10 cellular contexts compared by ENCODE assay signal in the genomic region with DNA sequence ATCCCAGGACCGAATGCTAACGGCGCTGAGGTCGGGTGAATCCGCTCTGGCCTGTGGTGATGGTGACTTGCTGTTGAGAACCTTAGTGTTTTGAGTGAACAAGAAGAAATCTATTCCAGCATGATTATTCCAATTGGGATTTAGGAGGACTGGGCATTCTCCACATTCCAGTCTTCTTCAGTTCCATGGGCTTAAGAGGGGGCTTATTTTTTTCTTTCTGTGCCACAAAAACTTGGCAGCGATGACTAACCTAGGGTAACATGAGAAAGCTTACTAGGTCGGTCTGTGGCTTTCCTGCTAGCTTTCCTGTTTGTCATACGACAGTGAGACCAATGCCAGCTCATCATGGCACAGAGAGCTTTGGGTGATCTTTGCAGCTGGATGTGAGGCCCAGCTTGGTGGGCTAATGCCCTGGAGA.
DNase-seq lines count a peak whose midpoint lies in the region; ATAC-seq and TF ChIP-seq lines count a peak whose summit lies in the region.
"Had no signal": no experiment of that assay in that cellular context is flagged by ENCODE, and none has a peak within 500 bp of the region (broad histone marks: within the 10 kb centered on the region; RNA-seq: fewer than 3 reads in every experiment).

No MANE protein-coding gene starts in this region.

- peak overlapping the region; percentile 92 for H3K4me2 ChIP-seq in Loucy (ENCODE audit: low read depth, low read length, poor library complexity, severe bottlenecking)

- no peaks in the 10 kb centered on the region for H3K9me2 ChIP-seq in Loucy (replicated peaks; ENCODE audit: low read depth, low read length)

- H3K9me3 Mint-ChIP-seq in CD8-positive, alpha-beta T cell, result no peaks in the 10 kb centered on the region
- no peaks in the 10 kb centered on the region for H3K9me3 Mint-ChIP-seq in activated naive CD4-positive, alpha-beta T cell treated with anti-CD3 and anti-CD28 coated beads, Interleukin-2, amount 50 U/mL, for 72 hours

- H3K79me2 ChIP-seq in Loucy (ENCODE audit: insufficient read depth, low read length), result no peaks in the 10 kb centered on the region

- peak; percentile 49 for ATAC-seq in CD8-positive, alpha-beta T cell
- peak; percentile 78 to 83 for ATAC-seq in activated naive CD4-positive, alpha-beta T cell treated with anti-CD3 and anti-CD28 coated beads, Interleukin-2, amount 50 U/mL, for 72 hours
- ATAC-seq in HG02678 (IDR thresholded peaks at IDR 0.05; ENCODE audit: unreplicated experiment), result no peak

- no peak overlapping the region for H3K27ac ChIP-seq in CD8-positive, alpha-beta T cell (ENCODE audit: low read depth, low read length)
- H3K27ac ChIP-seq in dorsolateral prefrontal cortex, result no peak overlapping the region
- H3K27ac ChIP-seq: adrenal gland had no signal

- no peaks in the 10 kb centered on the region for H3F3A ChIP-seq in Loucy (ENCODE audit: low read depth)

- peak overlapping the region; percentile 76 for H3K9ac ChIP-seq in Loucy (ENCODE audit: low read depth, low read length, poor library complexity, severe bottlenecking)

- peak overlapping the region; percentile 33 for H2AFZ ChIP-seq in Loucy (ENCODE audit: low read length)

- no peaks in the 10 kb centered on the region for H4K20me1 ChIP-seq in Loucy (ENCODE audit: insufficient read depth, low read length, poor library complexity, severe bottlenecking)

- no peaks in the 10 kb centered on the region for H3K9me3 ChIP-seq in CD8-positive, alpha-beta T cell (ENCODE audit: low read length)
- H3K9me3 ChIP-seq in Loucy (ENCODE audit: insufficient read depth, low read depth, low read length), result no peaks in the 10 kb centered on the region
- H3K9me3 ChIP-seq: adrenal gland had no signal

- peak in 3 of 7 experiments; percentile 1 to 7 (median 3) for DNase-seq in CD8-positive, alpha-beta T cell
- DNase-seq in activated naive CD4-positive, alpha-beta T cell treated with anti-CD3 and anti-CD28 coated beads, Interleukin-2, amount 50 U/mL, for 72 hours (ENCODE audit: low spot score in 2 of 2), result no peak
- DNase-seq in lung microvascular endothelial cell (ENCODE audit: low read depth in 2 of 2), result peak; percentile 28 to 62
- DNase-seq in dorsolateral prefrontal cortex, result no peak
- DNase-seq in NCI-H1092 treated with DMSO at 0.1 percent for 48 hours (lab: John Stamatoyannopoulos, UW), result no peak
- no peak for DNase-seq in GM10248 (ENCODE audit: extremely low spot score)
- DNase-seq: adrenal gland had no signal

- H3K4me3 ChIP-seq in CD8-positive, alpha-beta T cell (ENCODE audit: low read depth, low read length), result no peak overlapping the region
- peak overlapping the region; percentile 64 for H3K4me3 ChIP-seq in Loucy (ENCODE audit: low read length, poor library complexity, severe bottlenecking)
- no peak overlapping the region for H3K4me3 ChIP-seq in dorsolateral prefrontal cortex
- H3K4me3 ChIP-seq: adrenal gland, lung had no signal

- H3K36me3 ChIP-seq in CD8-positive, alpha-beta T cell (ENCODE audit: insufficient read depth, low read length), result no peaks in the 10 kb centered on the region
- H3K36me3 ChIP-seq in Loucy (ENCODE audit: insufficient read depth, low read length), result no peaks in the 10 kb centered on the region
- H3K36me3 ChIP-seq: adrenal gland had no signal

- CTCF ChIA-PET in CD8-positive, alpha-beta T cell (lab: Charles Lee), result no interaction called here
- CTCF ChIA-PET in GM10248 (lab: Yijun Ruan, JAX), result no interaction called here

- H3K27me3 ChIP-seq in CD8-positive, alpha-beta T cell (ENCODE audit: insufficient read depth, low read length), result no peaks in the 10 kb centered on the region
- H3K27me3 ChIP-seq in Loucy (ENCODE audit: insufficient read depth, low read length, poor library complexity, severe bottlenecking) (no peaks in the 10 kb centered on the region), dorsolateral prefrontal cortex (no peaks in the 10 kb centered on the region)
- H3K27me3 ChIP-seq: adrenal gland had no signal

- no peaks in the 10 kb centered on the region for H3K36me3 Mint-ChIP-seq in CD8-positive, alpha-beta T cell
- H3K36me3 Mint-ChIP-seq in activated naive CD4-positive, alpha-beta T cell treated with anti-CD3 and anti-CD28 coated beads, Interleukin-2, amount 50 U/mL, for 72 hours, result no peaks in the 10 kb centered on the region

- H3K4me1 ChIP-seq in CD8-positive, alpha-beta T cell (ENCODE audit: insufficient read depth, low read length), result peaks cover 9% of the 10 kb centered on the region
- H3K4me1 ChIP-seq in Loucy (ENCODE audit: insufficient read depth, low read length, poor library complexity, severe bottlenecking), result peaks cover 57% of the 10 kb centered on the region
- H3K4me1 ChIP-seq: adrenal gland had no signal

- H3K4me3 Mint-ChIP-seq in CD8-positive, alpha-beta T cell, result peak overlapping the region; percentile 18

- intact Hi-C loops in CD8-positive, alpha-beta T cell (cut with DNase I, micrococcal nuclease), result no loop called here
- intact Hi-C loops in dorsolateral prefrontal cortex (cut with DNase I), result no loop called here

- H3K4me1 Mint-ChIP-seq in CD8-positive, alpha-beta T cell (ENCODE audit: low read depth), result peaks cover 13% of the 10 kb centered on the region

- H3K27ac Mint-ChIP-seq in CD8-positive, alpha-beta T cell, result peak overlapping the region; percentile 86
- H3K27ac Mint-ChIP-seq in activated naive CD4-positive, alpha-beta T cell treated with anti-CD3 and anti-CD28 coated beads, Interleukin-2, amount 50 U/mL, for 72 hours, result peak overlapping the region in 1 of 2 donors; percentile 40

- H3K27me3 Mint-ChIP-seq in CD8-positive, alpha-beta T cell (ENCODE audit: low read depth), result peaks cover 4% of the 10 kb centered on the region

- POLR2A ChIA-PET in CD8-positive, alpha-beta T cell (lab: Charles Lee), result no interaction called here
- POLR2A ChIA-PET in GM10248 (lab: Yijun Ruan, JAX), result no interaction called here

- no peak for TF ChIP-seq CTCF in CD8-positive, alpha-beta T cell (IDR thresholded peaks at IDR 0.05)
- no peak for TF ChIP-seq CTCF in Loucy (conservative IDR thresholded peaks at IDR 0.05; ENCODE audit: low read length)
- no peak for TF ChIP-seq CTCF in dorsolateral prefrontal cortex (IDR thresholded peaks at IDR 0.05 in 54 of 56, conservative IDR thresholded peaks at IDR 0.05 in 2 of 56; ENCODE audit: low read depth in 1 of 56, partially characterized antibody in 56 of 56)
- no peak for TF ChIP-seq CTCF in GM10248 (IDR thresholded peaks at IDR 0.05; ENCODE audit: control extremely low read depth, extremely low read depth, low read depth, missing control alignments)

Comparison
In these comparisons a context has a peak if more than half of its experiments do, and no peak if none do; other contexts are left out.
1. DNase-seq: peak in lung microvascular endothelial cell (2 of 2); none in activated naive CD4-positive, alpha-beta T cell treated with anti-CD3 and anti-CD28 coated beads, Interleukin-2, amount 50 U/mL, for 72 hours (0 of 2), dorsolateral prefrontal cortex (0 of 10), NCI-H1092 treated with DMSO at 0.1 percent for 48 hours (single experiment) and GM10248 (single experiment).